Comparison of ENCODE assay signal across 18 cellular contexts in the genomic region with DNA sequence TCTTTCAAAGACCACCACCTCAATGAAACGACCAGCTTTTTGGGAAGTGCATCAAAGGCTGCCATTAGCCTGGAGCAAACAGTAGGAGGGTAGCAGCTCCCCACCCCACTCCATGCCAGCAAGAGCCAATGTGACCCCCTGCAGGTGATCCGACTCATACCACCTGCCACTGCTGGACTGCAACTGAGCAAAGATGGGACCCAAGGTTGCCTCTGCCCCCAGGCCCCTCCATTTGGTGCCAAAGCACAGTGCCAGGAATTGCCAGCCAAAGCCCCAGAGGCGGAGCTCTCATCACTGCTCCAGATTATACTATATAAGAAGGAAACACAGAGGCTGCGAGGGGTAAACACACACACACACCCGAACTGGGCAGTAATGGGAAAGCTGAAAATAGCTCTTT. TPM values are rescaled to one million over a fixed set of nuclear protein-coding genes. Genes with fewer than 3 reads are reported as not detected.
DNase-seq lines count a peak whose midpoint lies in the region; ATAC-seq lines count a peak whose summit lies in the region.
"Had no signal": no experiment of that assay in that cellular context is flagged by ENCODE, and none has a peak within 500 bp of the region (broad histone marks: within the 10 kb centered on the region; RNA-seq: fewer than 3 reads in every experiment).

No MANE protein-coding gene starts in this region.

- H3K4me1 Mint-ChIP-seq in CD4-positive, CD25-positive, alpha-beta regulatory T cell: peaks cover 0 to 12% (median 4%) of the 10 kb centered on the region in 4 donors
- H3K4me1 Mint-ChIP-seq in activated T-helper 17 cell treated with anti-CD3 and anti-CD28 coated beads, Interleukin-2, amount 50 U/mL, for 72 hours: peaks cover 11% of the 10 kb centered on the region

- H3K9ac ChIP-seq in rectal smooth muscle tissue (ENCODE audit: low read length): no peak overlapping the region

- no peak overlapping the region for H3K4me3 ChIP-seq in CD4-positive, CD25-positive, alpha-beta regulatory T cell (ENCODE audit: low read depth, low read length)
- no peak overlapping the region for H3K4me3 ChIP-seq in rectal smooth muscle tissue (ENCODE audit: low read length)
- H3K4me3 ChIP-seq: K562, testis had no signal

- H3K27ac Mint-ChIP-seq in CD4-positive, CD25-positive, alpha-beta regulatory T cell: peak overlapping the region in 2 of 3 donors; percentile 15 to 81
- peak overlapping the region; percentile 80 for H3K27ac Mint-ChIP-seq in activated T-helper 17 cell treated with anti-CD3 and anti-CD28 coated beads, Interleukin-2, amount 50 U/mL, for 72 hours
- H3K27ac Mint-ChIP-seq: activated CD8-positive, alpha-beta memory T cell treated with anti-CD3 and anti-CD28 coated beads, Interleukin-2, amount 10 ng/mL, durations not matched to agents 7 days and 5 days; B cell had no signal

- no peak overlapping the region for H3K27ac ChIP-seq in CD4-positive, CD25-positive, alpha-beta regulatory T cell (ENCODE audit: insufficient read depth, low read length, poor library complexity, severe bottlenecking)
- peak overlapping the region; percentile 87 for H3K27ac ChIP-seq in rectal smooth muscle tissue (ENCODE audit: low read depth, low read length)
- H3K27ac ChIP-seq: neutrophil, testis had no signal

- no peaks in the 10 kb centered on the region for H3K27me3 ChIP-seq in CD4-positive, CD25-positive, alpha-beta regulatory T cell (ENCODE audit: control insufficient read depth, insufficient read depth, low read length)
- no peaks in the 10 kb centered on the region for H3K27me3 ChIP-seq in rectal smooth muscle tissue (ENCODE audit: control insufficient read depth, insufficient read depth, low read length)
- H3K27me3 ChIP-seq: testis had no signal

- H3K9me3 Mint-ChIP-seq in CD4-positive, CD25-positive, alpha-beta regulatory T cell: no peaks in the 10 kb centered on the region
- H3K9me3 Mint-ChIP-seq in activated T-helper 17 cell treated with anti-CD3 and anti-CD28 coated beads, Interleukin-2, amount 50 U/mL, for 72 hours: no peaks in the 10 kb centered on the region

- intact Hi-C loops in sciatic nerve (cut with DNase I): no loop called here

- no peaks in the 10 kb centered on the region for H3K36me3 Mint-ChIP-seq in CD4-positive, CD25-positive, alpha-beta regulatory T cell
- no peaks in the 10 kb centered on the region for H3K36me3 Mint-ChIP-seq in activated T-helper 17 cell treated with anti-CD3 and anti-CD28 coated beads, Interleukin-2, amount 50 U/mL, for 72 hours (ENCODE audit: low read depth)
- H3K36me3 Mint-ChIP-seq: activated CD8-positive, alpha-beta memory T cell treated with anti-CD3 and anti-CD28 coated beads, Interleukin-2, amount 10 ng/mL, durations not matched to agents 7 days and 5 days had no signal

- H3K4me1 ChIP-seq in CD4-positive, CD25-positive, alpha-beta regulatory T cell (ENCODE audit: control insufficient read depth, insufficient read depth, low read length, poor library complexity, severe bottlenecking): peaks cover 9% of the 10 kb centered on the region
- peaks cover 19% of the 10 kb centered on the region for H3K4me1 ChIP-seq in rectal smooth muscle tissue (ENCODE audit: control insufficient read depth, insufficient read depth, low read length)
- H3K4me1 ChIP-seq: testis had no signal

- no peaks in the 10 kb centered on the region for H3K9me3 ChIP-seq in CD4-positive, CD25-positive, alpha-beta regulatory T cell (ENCODE audit: control insufficient read depth in 2 of 2, low read length in 2 of 2)
- H3K9me3 ChIP-seq: neutrophil, testis had no signal

- no peak for DNase-seq in CD4-positive, CD25-positive, alpha-beta regulatory T cell
- DNase-seq in sciatic nerve (ENCODE audit: low spot score): no peak
- no peak for DNase-seq in islet precursor cell
- DNase-seq in NCI-H774 (lab: John Stamatoyannopoulos, UW): no peak
- DNase-seq: foreskin fibroblast, GDM1, NCI-H1048, NCI-H526 treated with DMSO at 0.1 percent for 48 hours, SW 1271, testis had no signal

- no peak for ATAC-seq in CD4-positive, CD25-positive, alpha-beta regulatory T cell (ENCODE audit: low read depth in 2 of 2)
- peak; percentile 14 for ATAC-seq in GM19438 (IDR thresholded peaks at IDR 0.05; ENCODE audit: low read depth, unreplicated experiment)
- no peak for ATAC-seq in activated T-helper 17 cell treated with anti-CD3 and anti-CD28 coated beads, Interleukin-2, amount 50 U/mL, for 72 hours (replicated peaks)
- no peak for ATAC-seq in sciatic nerve
- ATAC-seq: K562, left colon had no signal

- H3K4me3 Mint-ChIP-seq in CD4-positive, CD25-positive, alpha-beta regulatory T cell: peak overlapping the region in 1 of 4 donors; percentile 30
- peak overlapping the region; percentile 47 for H3K4me3 Mint-ChIP-seq in activated T-helper 17 cell treated with anti-CD3 and anti-CD28 coated beads, Interleukin-2, amount 50 U/mL, for 72 hours
- H3K4me3 Mint-ChIP-seq: activated CD8-positive, alpha-beta memory T cell treated with anti-CD3 and anti-CD28 coated beads, Interleukin-2, amount 10 ng/mL, durations not matched to agents 7 days and 5 days; B cell had no signal

- H3K36me3 ChIP-seq in CD4-positive, CD25-positive, alpha-beta regulatory T cell (ENCODE audit: control insufficient read depth, insufficient read depth, low read length): no peaks in the 10 kb centered on the region
- no peaks in the 10 kb centered on the region for H3K36me3 ChIP-seq in rectal smooth muscle tissue (ENCODE audit: control insufficient read depth, insufficient read depth, low read length)
- H3K36me3 ChIP-seq: neutrophil had no signal

- peaks cover 3% of the 10 kb centered on the region for H3K27me3 Mint-ChIP-seq in CD4-positive, CD25-positive, alpha-beta regulatory T cell
- H3K27me3 Mint-ChIP-seq in activated T-helper 17 cell treated with anti-CD3 and anti-CD28 coated beads, Interleukin-2, amount 50 U/mL, for 72 hours: no peaks in the 10 kb centered on the region

RNA-seq across cellular contexts. Expression of gene PITPNM3, which starts 8.3 kb away (rescaled TPM):
- total RNA-seq in CD4-positive, CD25-positive, alpha-beta regulatory T cell: 0.20 TPM
- polyA plus RNA-seq in CD4-positive, CD25-positive, alpha-beta regulatory T cell: under 1 TPM in 1 of 4 donors, not detected in 3; 0.12 TPM
- 1 to 10 TPM in 1 of 2 donors, under 1 TPM in 1; 0.73 to 1.4 TPM for total RNA-seq in activated T-helper 17 cell treated with anti-CD3 and anti-CD28 coated beads, Interleukin-2, amount 50 U/mL, for 72 hours
- total RNA-seq in sciatic nerve: 4.3 TPM
